Comparison of ENCODE assay signal across 12 cellular contexts in the genomic region with DNA sequence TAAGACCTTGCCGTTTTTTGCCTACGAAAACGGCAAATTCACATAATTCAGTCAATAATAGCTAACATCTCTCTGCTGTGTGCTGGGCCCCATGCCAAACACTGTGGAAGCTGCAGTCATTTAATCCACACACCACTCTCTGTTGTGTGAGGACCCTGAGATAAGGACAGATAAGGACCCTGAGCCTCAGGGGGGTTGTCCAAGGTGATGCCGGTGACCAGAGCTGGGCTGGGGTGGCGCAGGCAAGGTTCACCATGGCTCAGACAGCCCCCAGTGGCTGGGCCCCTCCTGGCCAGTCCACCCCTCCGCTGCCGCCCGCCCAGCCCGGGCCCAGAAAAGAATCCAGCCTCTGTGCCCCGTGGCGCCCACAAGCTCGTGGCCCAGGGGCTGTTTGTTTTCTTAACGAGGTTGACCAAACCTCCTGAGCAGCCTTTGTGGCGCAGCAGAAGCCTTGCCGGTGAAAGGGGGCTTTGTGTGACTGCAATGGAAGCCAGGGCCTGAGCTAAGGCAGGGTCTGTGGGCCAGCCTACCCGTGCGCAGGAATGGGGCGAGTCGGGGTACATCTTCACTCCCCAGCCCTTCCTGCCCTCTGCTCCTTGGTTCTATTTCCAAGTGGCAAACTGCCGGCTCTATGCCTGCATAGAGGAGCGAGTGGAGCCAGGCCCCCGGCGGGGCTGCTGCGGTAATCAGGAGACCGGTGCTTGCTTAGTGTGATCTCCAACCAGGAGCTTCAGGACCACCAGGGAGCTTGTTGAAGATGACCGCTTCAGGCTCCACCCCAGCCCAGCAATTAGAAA. TPM values are rescaled to one million over a fixed set of nuclear protein-coding genes. Genes with fewer than 3 reads are reported as not detected.
DNase-seq lines count a peak whose midpoint lies in the region; ATAC-seq and TF ChIP-seq lines count a peak whose summit lies in the region.
"Had no signal": no experiment of that assay in that cellular context is flagged by ENCODE, and none has a peak within 500 bp of the region (broad histone marks: within the 10 kb centered on the region; RNA-seq: fewer than 3 reads in every experiment).

No MANE protein-coding gene starts in this region.

- no peak overlapping the region for H3K27ac ChIP-seq in stomach
- H3K27ac ChIP-seq: C4-2B, skin epidermis had no signal

- H3K4me1 ChIP-seq in stomach = peaks cover 11 to 19% (median 14%) of the 10 kb centered on the region in 4 donors

- peaks cover 17% of the 10 kb centered on the region for H3K4me1 Mint-ChIP-seq in nephron

- peak; percentile 26 for DNase-seq in NCI-H69 (lab: John Stamatoyannopoulos, UW)
- peak; percentile 42 for DNase-seq in astrocyte of the spinal cord (ENCODE audit: low read depth, low spot score)
- DNase-seq in stomach = no peak
- DNase-seq: activated CD4-positive, alpha-beta T cell treated with anti-CD3 and anti-CD28 coated beads for 4 hours; GOT3; NCI-H2029 had no signal

- H3K27me3 Mint-ChIP-seq in nephron (ENCODE audit: low read depth) = peaks cover 17% of the 10 kb centered on the region

- in situ Hi-C loops in astrocyte of the spinal cord (cut with HindIII; ENCODE audit: low sequenced_read_pairs) = no loop called here

- no peak for TF ChIP-seq POLR2A in stomach (IDR thresholded peaks at IDR 0.05)

- WGBS in stomach, 5 donors = 44 to 78% (median 57%) methylated on average over 15 to 26 of the region's 26 CpGs

- H3K36me3 Mint-ChIP-seq in nephron (ENCODE audit: low read depth) = peaks cover 22% of the 10 kb centered on the region
- H3K36me3 Mint-ChIP-seq: natural killer cell treated with Interleukin-12 subunit alpha and Interleukin-12 subunit beta and Interleukin-15 and Interleukin-18, amount 100 ng/mL, for 72 hours had no signal

- peak overlapping the region; percentile 7 to 38 (median 17) for H3K27ac Mint-ChIP-seq in nephron
- H3K27ac Mint-ChIP-seq: natural killer cell treated with Interleukin-12 subunit alpha and Interleukin-12 subunit beta and Interleukin-15 and Interleukin-18, amount 100 ng/mL, for 72 hours had no signal

- H3K9me3 Mint-ChIP-seq in nephron = no peaks in the 10 kb centered on the region
- H3K9me3 Mint-ChIP-seq: natural killer cell treated with Interleukin-12 subunit alpha and Interleukin-12 subunit beta and Interleukin-15 and Interleukin-18, amount 100 ng/mL, for 72 hours had no signal

- no peaks in the 10 kb centered on the region for H3K9me3 ChIP-seq in stomach

- H3K4me3 Mint-ChIP-seq in nephron = no peak overlapping the region
- H3K4me3 Mint-ChIP-seq: natural killer cell treated with Interleukin-12 subunit alpha and Interleukin-12 subunit beta and Interleukin-15 and Interleukin-18, amount 100 ng/mL, for 72 hours had no signal

- H3K36me3 ChIP-seq in stomach = peaks cover 11 to 42% (median 41%) of the 10 kb centered on the region in 4 donors

- peaks cover 0 to 15% (median 12%) of the 10 kb centered on the region in 3 donors for H3K27me3 ChIP-seq in stomach

- intact Hi-C loops in stomach (cut with DNase I; ENCODE audit: low total_unique reads) = no loop called here

- ATAC-seq in HG02938 (IDR thresholded peaks at IDR 0.05; ENCODE audit: unreplicated experiment) (no peak), HG02763 (IDR thresholded peaks at IDR 0.05; ENCODE audit: unreplicated experiment) (no peak)
- ATAC-seq: natural killer cell treated with Interleukin-12 subunit alpha and Interleukin-12 subunit beta and Interleukin-15 and Interleukin-18, amount 100 ng/mL, for 72 hours had no signal

- no peak overlapping the region for H3K4me3 ChIP-seq in astrocyte of the spinal cord (ENCODE audit: low read depth, low read length)
- no peak overlapping the region for H3K4me3 ChIP-seq in stomach
- H3K4me3 ChIP-seq: skin epidermis had no signal

- TF ChIP-seq CTCF in astrocyte of the spinal cord (IDR thresholded peaks at IDR 0.05; ENCODE audit: low read depth, low read length) = no peak
- TF ChIP-seq CTCF in nephron (IDR thresholded peaks at IDR 0.05; ENCODE audit: unreplicated experiment in 3 of 3) = no peak
- TF ChIP-seq CTCF in stomach (IDR thresholded peaks at IDR 0.05) = no peak

- TF ChIP-seq EP300 in stomach (IDR thresholded peaks at IDR 0.05) = no peak

RNA-seq across cellular contexts. Expression of a gene that starts 4.4 kb away (rescaled TPM):
- total RNA-seq in stomach = 10 to 100 TPM in 1 of 5 donors, 1 to 10 TPM in 1, under 1 TPM in 1, not detected in 2; 0.92 to 41.1 (median 5.9) TPM
- polyA plus RNA-seq in stomach = 1 to 10 TPM; 2.6 to 4.5 (median 3.1) TPM

RNA-seq across cellular contexts. Expression of a gene that starts 15.7 kb away (rescaled TPM):
- 100 to 1,000 TPM; 116 to 468 (median 176) TPM for total RNA-seq in stomach
- 100 to 1,000 TPM; 227 to 582 (median 370) TPM for polyA plus RNA-seq in stomach

RNA-seq across cellular contexts. Expression of a gene that starts 51.3 kb away (rescaled TPM):
- total RNA-seq in stomach = 100 to 1,000 TPM in 1 of 5 donors, 10 to 100 TPM in 4; 61.2 to 119 (median 64.8) TPM
- 10 to 100 TPM; 38.8 to 62.3 (median 57.5) TPM for polyA plus RNA-seq in stomach

RNA-seq across cellular contexts. Expression of a gene that starts 53.4 kb away (rescaled TPM):
- total RNA-seq in stomach = 100 to 1,000 TPM in 3 of 5 donors, 10 to 100 TPM in 2; 27.2 to 425 (median 107) TPM
- polyA plus RNA-seq in stomach = 100 to 1,000 TPM in 2 of 3 donors, 10 to 100 TPM in 1; 58.8 to 158 (median 155) TPM
